ENCODE assay signal across 2 cellular contexts in the genomic region with DNA sequence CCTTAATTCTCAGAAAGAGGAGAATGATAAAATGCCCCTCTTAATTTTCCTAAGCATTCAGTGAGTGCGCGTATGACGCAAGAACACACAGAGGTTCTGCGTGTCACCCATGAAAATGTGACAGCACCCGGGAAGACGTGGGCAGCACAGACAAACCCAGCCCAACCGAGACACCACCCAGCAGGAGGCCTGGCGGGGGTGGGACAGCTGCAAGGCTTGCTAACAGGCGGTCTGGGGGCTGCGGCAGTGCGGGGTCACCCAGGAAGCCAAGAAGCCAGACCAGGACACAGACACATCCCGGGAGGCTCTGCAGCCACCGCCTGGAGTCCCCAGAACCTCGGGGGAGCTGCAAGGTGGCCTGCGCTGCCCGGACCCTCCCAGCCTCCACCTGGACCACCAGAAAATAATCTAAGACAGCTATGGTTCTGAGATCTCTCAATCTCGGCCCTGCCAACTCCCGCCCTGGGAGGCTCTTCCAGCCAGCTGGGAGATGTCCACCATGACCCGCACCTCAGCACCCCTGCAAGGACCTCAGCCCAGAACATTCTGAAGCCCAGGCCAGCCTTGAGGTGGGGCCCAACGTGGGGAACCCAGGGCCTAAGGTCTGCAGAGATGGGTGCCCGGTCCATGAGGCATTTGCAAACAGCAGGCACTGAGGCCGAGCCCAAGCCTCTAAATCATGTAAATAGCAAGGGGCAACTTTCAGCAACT.
TF ChIP-seq lines count a peak whose summit lies in the region.

No MANE protein-coding gene starts in this region.

TF ChIP-seq in HepG2, 621 proteins besides CTCF, POLR2A, EP300 and RAD21:
- TF ChIP-seq CEBPB (IDR thresholded peaks at IDR 0.05; ENCODE audit: borderline replicate concordance, low read depth, low read length) (peak; percentile 59; the same call in 1 of the 2 replicates), ASH2L (IDR thresholded peaks at IDR 0.05; ENCODE audit: insufficient read length, low read depth, low read length) (no peak)

TF ChIP-seq in H1, 55 proteins besides CTCF, POLR2A, EP300 and RAD21:
- TF ChIP-seq TAF1 (IDR thresholded peaks at IDR 0.05; ENCODE audit: low read depth, low read length) = no peak
- TF ChIP-seq CTBP2 (IDR thresholded peaks at IDR 0.05; ENCODE audit: borderline replicate concordance, insufficient read depth, insufficient read length, low read length) = no peak
- no peak for TF ChIP-seq SP4 (IDR thresholded peaks at IDR 0.05; ENCODE audit: low read length)
- TF ChIP-seq SIX5 (IDR thresholded peaks at IDR 0.05; ENCODE audit: low read depth, low read length) = no peak
- no peak for TF ChIP-seq RNF2 (IDR thresholded peaks at IDR 0.05; ENCODE audit: borderline replicate concordance, low read depth, low read length, missing control alignments, poor library complexity, severe bottlenecking)
- TF ChIP-seq SIN3A (conservative IDR thresholded peaks at IDR 0.05 in 1 of 2, IDR thresholded peaks at IDR 0.05 in 1 of 2; ENCODE audit: low read depth in 1 of 2, low read length in 2 of 2) = no peak
- no peak for TF ChIP-seq GTF2F1 (IDR thresholded peaks at IDR 0.05; ENCODE audit: borderline replicate concordance, low read depth, low read length)
- TF ChIP-seq KDM5A (IDR thresholded peaks at IDR 0.05; ENCODE audit: low read length) = no peak
- TF ChIP-seq TCF12 (IDR thresholded peaks at IDR 0.05; ENCODE audit: low read depth, low read length) = no peak
- no peak for TF ChIP-seq ZNF274 (IDR thresholded peaks at IDR 0.05; ENCODE audit: borderline replicate concordance, extremely low read depth, low read length)
- no peak for TF ChIP-seq CHD1 (IDR thresholded peaks at IDR 0.05; ENCODE audit: low read depth, low read length)
- TF ChIP-seq BCL11A (IDR thresholded peaks at IDR 0.05; ENCODE audit: low read depth in 2 of 2, low read length in 2 of 2) = no peak
